ENCODE assay signal across 23 cellular contexts in the genomic region with DNA sequence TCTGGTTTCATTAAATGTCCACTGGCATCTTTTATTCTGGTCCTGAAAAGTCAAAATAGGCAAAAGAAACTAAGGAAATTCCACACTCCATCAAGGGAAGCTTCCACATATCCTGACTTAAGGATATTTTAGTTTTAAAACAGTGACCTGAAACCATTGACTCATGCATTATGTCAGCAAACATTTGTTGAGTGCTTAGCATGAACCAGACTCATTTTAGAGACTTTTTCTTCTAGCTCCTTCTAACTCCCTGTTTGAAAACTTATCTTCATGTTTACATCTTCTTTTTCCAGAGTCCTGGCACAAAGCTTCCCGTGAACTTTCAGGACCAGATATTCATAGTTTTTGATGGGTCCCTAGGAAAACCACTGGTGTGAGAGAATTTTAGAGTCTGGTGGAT. TPM values are rescaled to one million over a fixed set of nuclear protein-coding genes. Genes with fewer than 3 reads are reported as not detected.
"Had no signal": no experiment of that assay in that cellular context is flagged by ENCODE, and none has a peak within 500 bp of the region (broad histone marks: within the 10 kb centered on the region; RNA-seq: fewer than 3 reads in every experiment).

No MANE protein-coding gene starts in this region.

- H3K4me3 ChIP-seq: cardiac muscle cell, tibial artery had no signal

- H3K27me3 ChIP-seq: tibial artery had no signal

- H3K27ac Mint-ChIP-seq: activated CD8-positive, alpha-beta T cell treated with anti-CD3 and anti-CD28 coated beads for 36 hours; activated naive CD8-positive, alpha-beta T cell treated with anti-CD3 and anti-CD28 coated beads, Interleukin-2, amount 10 ng/mL, durations not matched to agents 7 days and 5 days; activated T-helper 2 cell treated with anti-CD3 and anti-CD28 coated beads, Interferon-gamma antibody, Interleukin-2, Interleukin-4, amounts not matched to agents 10 μg/mL and 5 μg/mL and 100 μg/mL, durations not matched to agents 14 hours and 24 hours and 36 hours; effector memory CD8-positive, alpha-beta T cell; immature natural killer cell; natural killer cell treated with Interleukin-12 subunit alpha and Interleukin-12 subunit beta and Interleukin-15 and Interleukin-18, amount 100 ng/mL, for 72 hours; T-cell had no signal

- H3K9me3 ChIP-seq: tibial artery had no signal

- H3K4me1 Mint-ChIP-seq: activated naive CD8-positive, alpha-beta T cell treated with anti-CD3 and anti-CD28 coated beads, Interleukin-2, amount 10 ng/mL, durations not matched to agents 7 days and 5 days; immature natural killer cell; T-cell had no signal

- H3K27me3 Mint-ChIP-seq: activated naive CD8-positive, alpha-beta T cell treated with anti-CD3 and anti-CD28 coated beads, Interleukin-2, amount 10 ng/mL, durations not matched to agents 7 days and 5 days; effector memory CD8-positive, alpha-beta T cell; natural killer cell treated with Interleukin-12 subunit alpha and Interleukin-12 subunit beta and Interleukin-15 and Interleukin-18, amount 100 ng/mL, for 72 hours had no signal

- H3K27ac ChIP-seq: cardiac muscle cell, epithelial cell of prostate, tibial artery had no signal

- H3K4me3 Mint-ChIP-seq: activated CD8-positive, alpha-beta T cell treated with anti-CD3 and anti-CD28 coated beads for 36 hours; activated naive CD8-positive, alpha-beta T cell treated with anti-CD3 and anti-CD28 coated beads, Interleukin-2, amount 10 ng/mL, durations not matched to agents 7 days and 5 days; effector memory CD8-positive, alpha-beta T cell; immature natural killer cell; natural killer cell treated with Interleukin-12 subunit alpha and Interleukin-12 subunit beta and Interleukin-15 and Interleukin-18, amount 100 ng/mL, for 72 hours; T-cell had no signal

- DNase-seq: activated CD4-positive, alpha-beta T cell treated with anti-CD3 and anti-CD28 coated beads for 48 hours; activated CD4-positive, CD25-positive, alpha-beta regulatory T cell; activated CD8-positive, alpha-beta T cell treated with anti-CD3 and anti-CD28 coated beads for 36 hours; activated naive CD4-positive, alpha-beta T cell treated with Interleukin-2 at 50 U/mL for 16 hours; activated naive CD8-positive, alpha-beta T cell treated with anti-CD3 and anti-CD28 coated beads, Interleukin-2, amount 10 ng/mL, durations not matched to agents 7 days and 5 days; activated T-cell treated with anti-CD3 and anti-CD28 coated beads, Interleukin-2, amount 50 U/mL, for 1 hour; aorta; effector memory CD8-positive, alpha-beta T cell; immature natural killer cell; occipital lobe; stimulated activated CD4-positive, alpha-beta T cell treated with anti-CD3 and anti-CD28 coated beads, Interleukin-2, amount 100 ng/mL, for 24 hours; stimulated activated naive CD4-positive, alpha-beta T cell treated with Interleukin-2 at 50 U/mL for 16 hours; substantia nigra; T-cell; tibial artery had no signal

- H3K36me3 Mint-ChIP-seq: activated naive CD8-positive, alpha-beta T cell treated with anti-CD3 and anti-CD28 coated beads, Interleukin-2, amount 10 ng/mL, durations not matched to agents 7 days and 5 days; immature natural killer cell; natural killer cell treated with Interleukin-12 subunit alpha and Interleukin-12 subunit beta and Interleukin-15 and Interleukin-18, amount 100 ng/mL, for 72 hours; T-cell had no signal

- H3K36me3 ChIP-seq: cardiac muscle cell, tibial artery had no signal

- H3K9me3 Mint-ChIP-seq: activated CD8-positive, alpha-beta T cell treated with anti-CD3 and anti-CD28 coated beads for 36 hours; activated naive CD8-positive, alpha-beta T cell treated with anti-CD3 and anti-CD28 coated beads, Interleukin-2, amount 10 ng/mL, durations not matched to agents 7 days and 5 days; activated T-helper 2 cell treated with anti-CD3 and anti-CD28 coated beads, Interferon-gamma antibody, Interleukin-2, Interleukin-4, amounts not matched to agents 10 μg/mL and 5 μg/mL and 100 μg/mL, durations not matched to agents 14 hours and 24 hours and 36 hours; natural killer cell treated with Interleukin-12 subunit alpha and Interleukin-12 subunit beta and Interleukin-15 and Interleukin-18, amount 100 ng/mL, for 72 hours had no signal

- ATAC-seq: activated CD8-positive, alpha-beta T cell treated with anti-CD3 and anti-CD28 coated beads for 36 hours; effector memory CD8-positive, alpha-beta T cell; natural killer cell treated with Interleukin-12 subunit alpha and Interleukin-12 subunit beta and Interleukin-15 and Interleukin-18, amount 100 ng/mL, for 72 hours; SK-N-SH treated with all-trans-retinoic acid at 6 μM for 48 hours; T-cell had no signal

RNA-seq across cellular contexts. Expression of gene CXCL1, which starts 6.8 kb away (rescaled TPM):
- total RNA-seq: activated CD8-positive, alpha-beta T cell treated with anti-CD3 and anti-CD28 coated beads for 36 hours; activated naive CD8-positive, alpha-beta T cell treated with anti-CD3 and anti-CD28 coated beads, Interleukin-2, amount 10 ng/mL, durations not matched to agents 7 days and 5 days; activated T-helper 2 cell treated with anti-CD3 and anti-CD28 coated beads, Interferon-gamma antibody, Interleukin-2, Interleukin-4, amounts not matched to agents 10 μg/mL and 5 μg/mL and 100 μg/mL, durations not matched to agents 14 hours and 24 hours and 36 hours; cardiac muscle cell; T-cell had no signal
- polyA plus RNA-seq: cardiac muscle cell, immature natural killer cell had no signal

RNA-seq across cellular contexts. Expression of gene PF4V1, which starts 9.3 kb away (rescaled TPM):
- total RNA-seq: activated CD8-positive, alpha-beta T cell treated with anti-CD3 and anti-CD28 coated beads for 36 hours; activated naive CD8-positive, alpha-beta T cell treated with anti-CD3 and anti-CD28 coated beads, Interleukin-2, amount 10 ng/mL, durations not matched to agents 7 days and 5 days; activated T-helper 2 cell treated with anti-CD3 and anti-CD28 coated beads, Interferon-gamma antibody, Interleukin-2, Interleukin-4, amounts not matched to agents 10 μg/mL and 5 μg/mL and 100 μg/mL, durations not matched to agents 14 hours and 24 hours and 36 hours; cardiac muscle cell; dermis microvascular lymphatic vessel endothelial cell; natural killer cell treated with Interleukin-12 subunit alpha and Interleukin-12 subunit beta and Interleukin-15 and Interleukin-18, amount 100 ng/mL, for 72 hours; posterior vena cava; urinary bladder had no signal
- polyA plus RNA-seq: aorta, cardiac muscle cell, urinary bladder had no signal

RNA-seq across cellular contexts. Expression of gene CXCL6, which starts 25.9 kb away (rescaled TPM):
- total RNA-seq: activated CD8-positive, alpha-beta T cell treated with anti-CD3 and anti-CD28 coated beads for 36 hours; activated naive CD8-positive, alpha-beta T cell treated with anti-CD3 and anti-CD28 coated beads, Interleukin-2, amount 10 ng/mL, durations not matched to agents 7 days and 5 days; activated T-helper 2 cell treated with anti-CD3 and anti-CD28 coated beads, Interferon-gamma antibody, Interleukin-2, Interleukin-4, amounts not matched to agents 10 μg/mL and 5 μg/mL and 100 μg/mL, durations not matched to agents 14 hours and 24 hours and 36 hours; cardiac muscle cell; natural killer cell treated with Interleukin-12 subunit alpha and Interleukin-12 subunit beta and Interleukin-15 and Interleukin-18, amount 100 ng/mL, for 72 hours; posterior vena cava; T-cell had no signal
- polyA plus RNA-seq: aorta, cardiac muscle cell, immature natural killer cell, urinary bladder had no signal
